In genomic region chr15:74035121-74035829, GRCh38 we compare ENCODE assay signal across 21 cellular contexts. TPM values are rescaled to one million over a fixed set of nuclear protein-coding genes. Genes with fewer than 3 reads are reported as not detected.
DNase-seq lines count a peak whose midpoint lies in the region; ATAC-seq and TF ChIP-seq lines count a peak whose summit lies in the region.
"Had no signal": no experiment of that assay in that cellular context is flagged by ENCODE, and none has a peak within 500 bp of the region (broad histone marks: within the 10 kb centered on the region; RNA-seq: fewer than 3 reads in every experiment).

No MANE protein-coding gene starts in this region.

- no peaks in the 10 kb centered on the region for H3K9me3 ChIP-seq in HEK293 (ENCODE audit: control insufficient read depth, insufficient read depth, low read depth, low read length)
- H3K9me3 ChIP-seq: A549; BLaER1 treated with 17β-estradiol and CSF1 and Interleukin-3, amounts not matched to agents 10 nM and 100 nM had no signal

- peaks cover 29% of the 10 kb centered on the region for H3K4me1 Mint-ChIP-seq in endothelial cell (ENCODE audit: unreplicated experiment)
- H3K4me1 Mint-ChIP-seq in stimulated activated effector memory CD8-positive, alpha-beta T cell treated with anti-CD3 and anti-CD28 coated beads, Interleukin-12 subunit alpha, Interleukin-12 subunit beta, amount 100 ng/mL, for 72 hours, result peaks cover 13% of the 10 kb centered on the region
- no peaks in the 10 kb centered on the region for H3K4me1 Mint-ChIP-seq in stimulated activated memory B cell treated with anti-CD40 and anti-IgM and Interleukin-4, amounts not matched to agents 10 μg/mL and 1 μg/mL and 100 μg/mL, for 72 hours

- peak overlapping the region; percentile 25 for H3K4me3 Mint-ChIP-seq in endothelial cell (ENCODE audit: unreplicated experiment)
- H3K4me3 Mint-ChIP-seq in stimulated activated effector memory CD8-positive, alpha-beta T cell treated with anti-CD3 and anti-CD28 coated beads, Interleukin-12 subunit alpha, Interleukin-12 subunit beta, amount 100 ng/mL, for 72 hours, result no peak overlapping the region
- H3K4me3 Mint-ChIP-seq in stimulated activated memory B cell treated with anti-CD40 and anti-IgM and Interleukin-4, amounts not matched to agents 10 μg/mL and 1 μg/mL and 100 μg/mL, for 72 hours, result no peak overlapping the region
- H3K4me3 Mint-ChIP-seq: CD8-positive, alpha-beta T cell had no signal

- POLR2A ChIA-PET in HEK293 (lab: Yijun Ruan, JAX), result no interaction called here

- no peak overlapping the region for H3K27ac Mint-ChIP-seq in endothelial cell (ENCODE audit: unreplicated experiment)
- peak overlapping the region; percentile 50 for H3K27ac Mint-ChIP-seq in stimulated activated effector memory CD8-positive, alpha-beta T cell treated with anti-CD3 and anti-CD28 coated beads, Interleukin-12 subunit alpha, Interleukin-12 subunit beta, amount 100 ng/mL, for 72 hours
- H3K27ac Mint-ChIP-seq in stimulated activated memory B cell treated with anti-CD40 and anti-IgM and Interleukin-4, amounts not matched to agents 10 μg/mL and 1 μg/mL and 100 μg/mL, for 72 hours, result no peak overlapping the region
- H3K27ac Mint-ChIP-seq: CD8-positive, alpha-beta T cell had no signal

- H3K36me3 Mint-ChIP-seq in endothelial cell (ENCODE audit: low read depth, unreplicated experiment), result peaks cover 43% of the 10 kb centered on the region
- H3K36me3 Mint-ChIP-seq in stimulated activated effector memory CD8-positive, alpha-beta T cell treated with anti-CD3 and anti-CD28 coated beads, Interleukin-12 subunit alpha, Interleukin-12 subunit beta, amount 100 ng/mL, for 72 hours, result peaks cover 56% of the 10 kb centered on the region
- H3K36me3 Mint-ChIP-seq in stimulated activated memory B cell treated with anti-CD40 and anti-IgM and Interleukin-4, amounts not matched to agents 10 μg/mL and 1 μg/mL and 100 μg/mL, for 72 hours, result peaks cover 63% of the 10 kb centered on the region

- H3K4me1 ChIP-seq in HEK293 (ENCODE audit: control insufficient read depth, insufficient read depth, low read length), result no peaks in the 10 kb centered on the region; the same call in 1 of the 2 replicates

- H3K27me3 Mint-ChIP-seq in endothelial cell (ENCODE audit: unreplicated experiment), result peaks cover 15% of the 10 kb centered on the region
- H3K27me3 Mint-ChIP-seq in stimulated activated memory B cell treated with anti-CD40 and anti-IgM and Interleukin-4, amounts not matched to agents 10 μg/mL and 1 μg/mL and 100 μg/mL, for 72 hours, result no peaks in the 10 kb centered on the region

- H3K4me3 ChIP-seq in HEK293 (ENCODE audit: low read depth, low read length), result no peak overlapping the region
- H3K4me3 ChIP-seq: A549; BLaER1 treated with 17β-estradiol and CSF1 and Interleukin-3, amounts not matched to agents 10 nM and 100 nM had no signal

- H3K36me3 ChIP-seq in HEK293 (ENCODE audit: control insufficient read depth in 2 of 2, insufficient read depth in 1 of 2, low read length in 2 of 2), result peaks cover 0 to 30% of the 10 kb centered on the region in 2 experiments; a peak in 1 of 3 replicates

- CTCF ChIA-PET in HEK293 (lab: Yijun Ruan, JAX), result interaction anchor here (0.6 to 8.1 kb wide), 7 partner anchors 8 to 716 kb away, joined by 3 to 248 read pairs (median 10); partner anchors contain the start of gene PML

- DNase-seq in NCI-H82 (lab: John Stamatoyannopoulos, UW) (peak; percentile 21), NCI-H82 treated with DMSO at 0.1 percent for 48 hours (lab: John Stamatoyannopoulos, UW; ENCODE audit: unreplicated experiment) (no peak), endothelial cell (ENCODE audit: low spot score) (no peak)
- no peak for DNase-seq in stimulated activated effector memory CD8-positive, alpha-beta T cell treated with anti-CD3 and anti-CD28 coated beads, Interleukin-12 subunit alpha, Interleukin-12 subunit beta, amount 100 ng/mL, for 72 hours (ENCODE audit: low spot score in 2 of 2)
- DNase-seq: CD8-positive, alpha-beta T cell; COR-L47; DMS153; DMS79; GDM1; GOT3; H7 had no signal

- no peak for TF ChIP-seq CTCF in HEK293 (tag by site-specific recombination; IDR thresholded peaks at IDR 0.05)
- no peak for TF ChIP-seq CTCF in endothelial cell (IDR thresholded peaks at IDR 0.05; ENCODE audit: unreplicated experiment)

- H3K27ac ChIP-seq in HEK293 (ENCODE audit: extremely low read depth, low read depth, low read length), result no peak overlapping the region
- H3K27ac ChIP-seq: 22Rv1; A549; BLaER1 treated with 17β-estradiol and CSF1 and Interleukin-3, amounts not matched to agents 10 nM and 100 nM; KMS-11 had no signal

- no peaks in the 10 kb centered on the region for H3K9me3 Mint-ChIP-seq in endothelial cell (ENCODE audit: unreplicated experiment)
- no peaks in the 10 kb centered on the region for H3K9me3 Mint-ChIP-seq in stimulated activated effector memory CD8-positive, alpha-beta T cell treated with anti-CD3 and anti-CD28 coated beads, Interleukin-12 subunit alpha, Interleukin-12 subunit beta, amount 100 ng/mL, for 72 hours
- H3K9me3 Mint-ChIP-seq in stimulated activated memory B cell treated with anti-CD40 and anti-IgM and Interleukin-4, amounts not matched to agents 10 μg/mL and 1 μg/mL and 100 μg/mL, for 72 hours, result no peaks in the 10 kb centered on the region
- H3K9me3 Mint-ChIP-seq: CD8-positive, alpha-beta T cell had no signal

- ATAC-seq in stimulated activated effector memory CD8-positive, alpha-beta T cell treated with anti-CD3 and anti-CD28 coated beads, Interleukin-12 subunit alpha, Interleukin-12 subunit beta, amount 100 ng/mL, for 72 hours, result no peak
- ATAC-seq in stimulated activated memory B cell treated with anti-CD40 and anti-IgM and Interleukin-4, amounts not matched to agents 10 μg/mL and 1 μg/mL and 100 μg/mL, for 72 hours, result no peak
- no peak for ATAC-seq in GM19023 (IDR thresholded peaks at IDR 0.05; ENCODE audit: unreplicated experiment)
- ATAC-seq in HG02970 (IDR thresholded peaks at IDR 0.05; ENCODE audit: low FRiP score, unreplicated experiment), result no peak
- ATAC-seq: A549; CD8-positive, alpha-beta T cell had no signal

TF ChIP-seq in HEK293, 187 proteins besides CTCF, POLR2A, EP300 and RAD21:
- 0 out of 2 replicates have a peak, but pooled peaks have one; percentile 16 for TF ChIP-seq ZIC2 (tag by site-specific recombination; IDR thresholded peaks at IDR 0.05)
- TF ChIP-seq GLIS2 (tag by site-specific recombination; IDR thresholded peaks at IDR 0.05), result peak; percentile 41; the same call in 1 of the 2 replicates
- TF ChIP-seq ZNF239 (tag by site-specific recombination; IDR thresholded peaks at IDR 0.05), result no peak

RNA-seq across cellular contexts. Expression of gene PML, which starts 40.8 kb away (rescaled TPM):
- total RNA-seq in endothelial cell (ENCODE audit: unreplicated experiment), result 161 TPM

RNA-seq across cellular contexts. Expression of gene STOML1, which starts 43.2 kb away (rescaled TPM):
- 14.3 TPM for total RNA-seq in endothelial cell (ENCODE audit: unreplicated experiment)

RNA-seq across cellular contexts. Expression of gene GOLGA6A, which starts 47.1 kb away (rescaled TPM):
- 0.85 TPM for total RNA-seq in endothelial cell (ENCODE audit: unreplicated experiment)
- total RNA-seq: CD8-positive, alpha-beta T cell; Daoy; HT-29 had no signal
